Comparison of ENCODE assay signal across 13 cellular contexts in the genomic region with DNA sequence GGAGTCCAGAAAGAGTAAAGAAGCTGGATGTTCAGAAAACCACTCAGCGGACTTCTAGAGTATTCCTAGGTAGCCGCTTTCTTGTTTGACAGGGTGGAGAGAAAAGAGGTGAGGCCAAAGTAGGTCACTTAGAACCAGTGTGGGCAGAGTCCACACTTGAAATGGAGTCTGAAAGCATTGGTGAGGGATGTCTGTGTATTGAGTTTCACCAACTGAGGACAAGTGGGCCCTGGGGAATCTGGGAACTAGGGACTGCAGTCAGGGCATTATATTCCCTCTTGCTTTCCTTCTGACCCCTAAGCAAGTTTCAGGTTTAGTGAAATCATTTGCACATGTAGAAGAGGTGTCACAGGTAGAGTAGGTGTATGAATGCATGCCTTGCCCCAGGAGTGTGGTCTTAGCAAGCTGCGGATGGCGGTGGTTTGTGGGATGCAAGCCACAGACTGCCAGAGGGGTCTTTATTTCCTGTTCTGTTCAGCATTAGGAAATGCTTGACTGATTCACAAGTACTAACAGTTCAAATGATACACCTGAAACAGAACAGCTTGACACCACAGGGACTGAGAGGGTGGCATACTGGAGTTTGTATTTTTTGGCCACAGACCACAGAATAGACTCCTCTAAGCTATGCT. TPM values are rescaled to one million over a fixed set of nuclear protein-coding genes. Genes with fewer than 3 reads are reported as not detected.
DNase-seq lines count a peak whose midpoint lies in the region; ATAC-seq and TF ChIP-seq lines count a peak whose summit lies in the region.
"Had no signal": no experiment of that assay in that cellular context is flagged by ENCODE, and none has a peak within 500 bp of the region (broad histone marks: within the 10 kb centered on the region; RNA-seq: fewer than 3 reads in every experiment).

No MANE protein-coding gene starts in this region.

- no peaks in the 10 kb centered on the region for H4K20me1 ChIP-seq in MM.1S (ENCODE audit: insufficient read depth, low read length)

- H3K4me2 ChIP-seq in MM.1S (ENCODE audit: low read depth, low read length): no peak overlapping the region

- no peaks in the 10 kb centered on the region for H3K36me3 Mint-ChIP-seq in CD4-positive, CD25-positive, alpha-beta regulatory T cell
- no peaks in the 10 kb centered on the region for H3K36me3 Mint-ChIP-seq in natural killer cell treated with Interleukin-12 subunit alpha and Interleukin-12 subunit beta and Interleukin-15 and Interleukin-18, amount 100 ng/mL, for 72 hours
- H3K36me3 Mint-ChIP-seq: activated CD4-positive, alpha-beta memory T cell treated with anti-CD3 and anti-CD28 coated beads for 36 hours had no signal

- no peak overlapping the region for H3K27ac Mint-ChIP-seq in CD4-positive, CD25-positive, alpha-beta regulatory T cell
- no peak overlapping the region for H3K27ac Mint-ChIP-seq in natural killer cell treated with Interleukin-12 subunit alpha and Interleukin-12 subunit beta and Interleukin-15 and Interleukin-18, amount 100 ng/mL, for 72 hours
- H3K27ac Mint-ChIP-seq: activated CD4-positive, alpha-beta memory T cell treated with anti-CD3 and anti-CD28 coated beads for 36 hours had no signal

- H3K27me3 Mint-ChIP-seq in CD4-positive, CD25-positive, alpha-beta regulatory T cell: peaks cover 73% of the 10 kb centered on the region
- peaks cover 43 to 64% of the 10 kb centered on the region in 2 donors for H3K27me3 Mint-ChIP-seq in natural killer cell treated with Interleukin-12 subunit alpha and Interleukin-12 subunit beta and Interleukin-15 and Interleukin-18, amount 100 ng/mL, for 72 hours

- no peaks in the 10 kb centered on the region for H3K9me2 ChIP-seq in MM.1S (replicated peaks; ENCODE audit: insufficient read depth, low read length)

- H3K79me2 ChIP-seq in MM.1S (ENCODE audit: low read length): no peaks in the 10 kb centered on the region

- peaks cover 21% of the 10 kb centered on the region for H3K4me1 ChIP-seq in CD4-positive, CD25-positive, alpha-beta regulatory T cell (ENCODE audit: control insufficient read depth, insufficient read depth, low read length, poor library complexity, severe bottlenecking)
- H3K4me1 ChIP-seq in ascending aorta (peaks cover 10 to 43% of the 10 kb centered on the region in 2 donors), MM.1S (ENCODE audit: low read length) (no peaks in the 10 kb centered on the region)

- no peaks in the 10 kb centered on the region for H3F3A ChIP-seq in MM.1S (ENCODE audit: insufficient read depth, low read length)

- no peaks in the 10 kb centered on the region for H3K36me3 ChIP-seq in CD4-positive, CD25-positive, alpha-beta regulatory T cell (ENCODE audit: control insufficient read depth, insufficient read depth, low read length)
- H3K36me3 ChIP-seq in ascending aorta: no peaks in the 10 kb centered on the region
- H3K36me3 ChIP-seq in MM.1S (replicated peaks; ENCODE audit: insufficient read depth, low read length): no peaks in the 10 kb centered on the region
- H3K36me3 ChIP-seq: tibial nerve had no signal

- H3K27me3 ChIP-seq in CD4-positive, CD25-positive, alpha-beta regulatory T cell (ENCODE audit: control insufficient read depth, insufficient read depth, low read length): peaks cover 45% of the 10 kb centered on the region
- H3K27me3 ChIP-seq in ascending aorta (no peaks in the 10 kb centered on the region), MM.1S (replicated peaks; ENCODE audit: insufficient read depth, low read length) (no peaks in the 10 kb centered on the region; the same call in 1 of the 2 replicates)
- H3K27me3 ChIP-seq: tibial nerve had no signal

- no peak for ATAC-seq in CD4-positive, CD25-positive, alpha-beta regulatory T cell (ENCODE audit: low read depth in 2 of 2)
- ATAC-seq in natural killer cell treated with Interleukin-12 subunit alpha and Interleukin-12 subunit beta and Interleukin-15 and Interleukin-18, amount 100 ng/mL, for 72 hours: peak in 1 of 2 donors; percentile 43
- ATAC-seq in HG03442 (IDR thresholded peaks at IDR 0.05; ENCODE audit: unreplicated experiment): no peak
- ATAC-seq in HG03342 (IDR thresholded peaks at IDR 0.05; ENCODE audit: unreplicated experiment): no peak
- no peak for ATAC-seq in GM21529 (IDR thresholded peaks at IDR 0.05; ENCODE audit: unreplicated experiment)

- H3K4me3 ChIP-seq in CD4-positive, CD25-positive, alpha-beta regulatory T cell (ENCODE audit: low read depth, low read length): no peak overlapping the region
- H3K4me3 ChIP-seq in Jurkat, Clone E6-1 (ENCODE audit: low read length): no peak overlapping the region
- H3K4me3 ChIP-seq in ascending aorta (no peak overlapping the region), MM.1S (ENCODE audit: low read length) (no peak overlapping the region)

- TF ChIP-seq CTCF in ascending aorta (IDR thresholded peaks at IDR 0.05) (no peak), MM.1S (IDR thresholded peaks at IDR 0.05; ENCODE audit: low read length) (no peak)

- intact Hi-C loops in ascending aorta (cut with DNase I): loop anchor here (5.0 to 10.0 kb wide), 4 partner anchors 67 to 910 kb away; partner anchors contain the start of genes DNAI4 and MIER1

- H3K9me3 Mint-ChIP-seq in CD4-positive, CD25-positive, alpha-beta regulatory T cell: peaks cover 0 to 4% (median 0%) of the 10 kb centered on the region in 7 donors
- H3K9me3 Mint-ChIP-seq in natural killer cell treated with Interleukin-12 subunit alpha and Interleukin-12 subunit beta and Interleukin-15 and Interleukin-18, amount 100 ng/mL, for 72 hours: no peaks in the 10 kb centered on the region
- H3K9me3 Mint-ChIP-seq: activated CD4-positive, alpha-beta memory T cell treated with anti-CD3 and anti-CD28 coated beads for 36 hours had no signal

- H3K9me3 ChIP-seq in CD4-positive, CD25-positive, alpha-beta regulatory T cell (ENCODE audit: control insufficient read depth in 2 of 2, low read length in 2 of 2): no peaks in the 10 kb centered on the region
- H3K9me3 ChIP-seq in ascending aorta (no peaks in the 10 kb centered on the region), MM.1S (replicated peaks; ENCODE audit: insufficient read depth, low read length) (no peaks in the 10 kb centered on the region)
- H3K9me3 ChIP-seq: tibial nerve had no signal

- peaks cover 6 to 19% (median 9%) of the 10 kb centered on the region in 4 donors for H3K4me1 Mint-ChIP-seq in CD4-positive, CD25-positive, alpha-beta regulatory T cell
- H3K4me1 Mint-ChIP-seq in natural killer cell treated with Interleukin-12 subunit alpha and Interleukin-12 subunit beta and Interleukin-15 and Interleukin-18, amount 100 ng/mL, for 72 hours (ENCODE audit: low read depth in 2 of 2): peaks cover 17% of the 10 kb centered on the region in 2 donors

- H2AFZ ChIP-seq in MM.1S (ENCODE audit: low read length): no peak overlapping the region

- no peak overlapping the region for H3K9ac ChIP-seq in MM.1S (ENCODE audit: low read length)

- H3K4me3 Mint-ChIP-seq in CD4-positive, CD25-positive, alpha-beta regulatory T cell: peak overlapping the region in 3 of 4 donors; percentile 31 to 54 (median 50)
- peak overlapping the region; percentile 53 for H3K4me3 Mint-ChIP-seq in natural killer cell treated with Interleukin-12 subunit alpha and Interleukin-12 subunit beta and Interleukin-15 and Interleukin-18, amount 100 ng/mL, for 72 hours

- no peak for DNase-seq in CD4-positive, CD25-positive, alpha-beta regulatory T cell
- DNase-seq in Jurkat, Clone E6-1 (ENCODE audit: low read depth, low spot score): peak; percentile 61
- no peak for DNase-seq in ascending aorta (ENCODE audit: low spot score in 2 of 2)
- no peak for DNase-seq in natural killer cell treated with Interleukin-12 subunit alpha and Interleukin-12 subunit beta and Interleukin-15 and Interleukin-18, amount 100 ng/mL, for 72 hours (ENCODE audit: low spot score)
- no peak for DNase-seq in MM.1S
- DNase-seq: activated CD4-positive, alpha-beta memory T cell treated with anti-CD3 and anti-CD28 coated beads for 36 hours; mesendoderm; NCI-H1105 treated with DMSO at 0.1 percent for 48 hours; SHP77 treated with DMSO at 0.1 percent for 48 hours had no signal

- H3K27ac ChIP-seq in CD4-positive, CD25-positive, alpha-beta regulatory T cell (ENCODE audit: insufficient read depth, low read length, poor library complexity, severe bottlenecking): no peak overlapping the region
- H3K27ac ChIP-seq in ascending aorta (peak overlapping the region; percentile 93 to 96), MM.1S (ENCODE audit: low read length) (no peak overlapping the region)

RNA-seq across cellular contexts. Expression of gene GNG12, which starts 1.1 kb away (rescaled TPM):
- total RNA-seq in CD4-positive, CD25-positive, alpha-beta regulatory T cell: not detected
- not detected for polyA plus RNA-seq in CD4-positive, CD25-positive, alpha-beta regulatory T cell
- not detected for polyA plus RNA-seq in Jurkat, Clone E6-1 (2012; ENCODE audit: insufficient read depth, insufficient read length)
- total RNA-seq in ascending aorta: 71.2 TPM
- under 1 TPM; 0.21 to 0.28 TPM for total RNA-seq in natural killer cell treated with Interleukin-12 subunit alpha and Interleukin-12 subunit beta and Interleukin-15 and Interleukin-18, amount 100 ng/mL, for 72 hours

Comparison
In these comparisons a context has a peak if more than half of its experiments do, and no peak if none do; other contexts are left out.
1. H3K27ac ChIP-seq: peak in ascending aorta (2 of 2); none in CD4-positive, CD25-positive, alpha-beta regulatory T cell (single experiment) and MM.1S (single experiment).
2. RNA of gene GNG12, which starts 1.1 kb away (total RNA-seq): 71.2 TPM in ascending aorta (single experiment); 0.21 to 0.28 TPM in natural killer cell treated with Interleukin-12 subunit alpha and Interleukin-12 subunit beta and Interleukin-15 and Interleukin-18, amount 100 ng/mL, for 72 hours and not detected in CD4-positive, CD25-positive, alpha-beta regulatory T cell (single experiment); every median in the first group is over 10 times any median in the second.